1 cellular context compared by ENCODE assay signal in genomic region chr5:169299146-169299545, GRCh38.
TF ChIP-seq lines count a peak whose summit lies in the region.

No MANE protein-coding gene starts in this region.

TF ChIP-seq in GM23338, 12 proteins besides CTCF, POLR2A, EP300 and RAD21 (continued from another document):
- TF ChIP-seq REST (IDR thresholded peaks at IDR 0.05; ENCODE audit: unreplicated experiment) (no peak), STAT1 (IDR thresholded peaks at IDR 0.05; ENCODE audit: unreplicated experiment) (no peak), JUNB (IDR thresholded peaks at IDR 0.05; ENCODE audit: unreplicated experiment) (no peak), ZNF331 (CRISPR knock-in tag; IDR thresholded peaks at IDR 0.05; ENCODE audit: low read depth) (no peak)
- TF ChIP-seq, protein P1, sequence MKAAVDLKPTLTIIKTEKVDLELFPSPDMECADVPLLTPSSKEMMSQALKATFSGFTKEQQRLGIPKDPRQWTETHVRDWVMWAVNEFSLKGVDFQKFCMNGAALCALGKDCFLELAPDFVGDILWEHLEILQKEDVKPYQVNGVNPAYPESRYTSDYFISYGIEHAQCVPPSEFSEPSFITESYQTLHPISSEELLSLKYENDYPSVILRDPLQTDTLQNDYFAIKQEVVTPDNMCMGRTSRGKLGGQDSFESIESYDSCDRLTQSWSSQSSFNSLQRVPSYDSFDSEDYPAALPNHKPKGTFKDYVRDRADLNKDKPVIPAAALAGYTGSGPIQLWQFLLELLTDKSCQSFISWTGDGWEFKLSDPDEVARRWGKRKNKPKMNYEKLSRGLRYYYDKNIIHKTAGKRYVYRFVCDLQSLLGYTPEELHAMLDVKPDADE (IDR thresholded peaks at IDR 0.05): no peak
